ENCODE assay signal across 27 cellular contexts in the genomic region with DNA sequence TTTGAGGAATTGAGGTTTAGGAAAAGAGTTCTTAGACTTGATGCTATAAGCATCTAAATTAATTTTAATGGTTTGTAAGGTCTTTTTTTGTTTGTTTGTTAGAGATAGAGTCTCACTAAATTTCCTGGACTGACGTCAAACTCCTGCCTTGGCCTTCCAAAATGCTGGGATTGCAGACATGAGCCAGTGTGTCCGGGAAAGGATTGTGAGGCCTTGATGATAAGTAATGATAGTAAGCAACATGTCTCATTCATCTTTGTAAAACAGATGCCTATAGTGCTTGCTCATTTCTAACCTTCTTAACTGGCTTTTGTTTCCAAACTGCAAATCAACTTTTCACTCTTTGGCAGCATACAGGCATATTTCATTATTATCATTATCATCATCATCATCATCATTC.
"Had no signal": no experiment of that assay in that cellular context is flagged by ENCODE, and none has a peak within 500 bp of the region (broad histone marks: within the 10 kb centered on the region; RNA-seq: fewer than 3 reads in every experiment).

No MANE protein-coding gene starts in this region.

- H3K4me1 ChIP-seq: esophagus muscularis mucosa had no signal

- H3K27me3 ChIP-seq: esophagus muscularis mucosa had no signal

- ATAC-seq: activated CD4-positive, CD25-positive, alpha-beta regulatory T cell treated with anti-CD3 and anti-CD28 coated beads, Interleukin-2, amount 50 U/mL, for 24 hours; activated CD8-positive, alpha-beta T cell treated with anti-CD3 and anti-CD28 coated beads for 36 hours; activated T-cell treated with anti-CD3 and anti-CD28 coated beads, Interleukin-2, amount 50 U/mL, for 4 hours; activated T-helper 17 cell treated with anti-CD3 and anti-CD28 coated beads, Interleukin-2, amount 50 U/mL, for 72 hours; effector memory CD8-positive, alpha-beta T cell; T-helper 17 cell had no signal

- H3K9me3 ChIP-seq: esophagus muscularis mucosa had no signal

- H3K4me3 ChIP-seq: esophagus muscularis mucosa had no signal

- H3K36me3 ChIP-seq: esophagus muscularis mucosa, WERI-Rb-1 had no signal

- DNase-seq: activated B cell treated with CpG ODN at 0.5 μM for 24 hours; activated CD4-positive, alpha-beta T cell treated with anti-CD3 and anti-CD28 coated beads for 48 hours; activated CD4-positive, alpha-beta T cell treated with anti-CD3 and anti-CD28 coated beads, Interleukin-2, amount 50 U/mL, for 1 hour; activated CD4-positive, alpha-beta T cell treated with anti-CD3 and anti-CD28 coated beads, Interleukin-2, amount 50 U/mL, for 48 hours; activated CD8-positive, alpha-beta memory T cell treated with anti-CD3 and anti-CD28 coated beads for 24 hours; activated CD8-positive, alpha-beta T cell treated with anti-CD3 and anti-CD28 coated beads for 36 hours; activated effector memory CD4-positive, alpha-beta T cell treated with Interleukin-2 at 50 U/mL for 16 hours; activated gamma-delta T cell treated with Interleukin-2 at 50 U/mL for 16 hours; activated naive CD4-positive, alpha-beta T cell treated with anti-CD3 and anti-CD28 coated beads, Interleukin-2, amount 50 U/mL, for 16 hours; activated naive CD4-positive, alpha-beta T cell treated with Interleukin-2 at 50 U/mL for 16 hours; activated T-cell treated with anti-CD3 and anti-CD28 coated beads, Interleukin-2, amount 50 U/mL, for 4 hours; anterior cingulate cortex; caudate nucleus; cortex of kidney; dermis blood vessel endothelial cell; effector CD4-positive, alpha-beta T cell; effector memory CD8-positive, alpha-beta T cell; erythroblast; foreskin melanocyte; head of caudate nucleus; T-helper 1 cell; T-helper 17 cell; T1000; WERI-Rb-1 had no signal

- H3K27ac ChIP-seq: esophagus muscularis mucosa, WERI-Rb-1 had no signal
